ENCODE assay signal across 8 cellular contexts in the genomic region with DNA sequence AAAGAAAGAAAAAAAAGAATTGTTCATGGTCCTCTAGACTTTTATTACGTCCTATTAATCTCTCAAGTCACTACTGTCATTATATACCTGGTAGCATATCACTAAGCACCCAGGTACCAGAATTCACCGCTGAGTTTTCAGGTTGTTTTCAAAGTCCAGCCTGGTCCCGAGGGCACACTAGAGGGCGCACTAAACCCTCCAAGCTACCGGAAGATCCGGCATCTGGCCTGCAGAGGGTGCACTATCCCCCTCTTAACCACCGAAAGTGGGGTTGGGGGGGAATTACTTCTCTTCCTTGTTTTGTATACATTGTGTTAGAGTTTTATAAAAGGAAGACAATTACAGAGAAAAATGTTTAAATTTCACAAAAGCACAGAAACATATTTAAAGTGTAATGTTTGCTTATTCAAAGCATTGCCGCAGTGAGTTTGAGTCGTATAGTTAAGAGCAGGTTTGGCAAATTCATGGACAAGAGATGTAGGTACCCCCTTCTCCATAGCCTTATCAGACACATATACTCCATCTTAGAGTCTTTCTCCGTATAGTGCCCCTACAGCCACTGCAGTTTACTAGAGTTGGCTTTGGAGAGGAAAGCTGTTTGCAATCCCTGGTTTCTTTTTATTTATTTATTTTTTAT. TPM values are rescaled to one million over a fixed set of nuclear protein-coding genes. Genes with fewer than 3 reads are reported as not detected.
DNase-seq lines count a peak whose midpoint lies in the region; ATAC-seq and TF ChIP-seq lines count a peak whose summit lies in the region.

No MANE protein-coding gene starts in this region.

- no peaks in the 10 kb centered on the region for H3K9me2 ChIP-seq in PC-9 (ENCODE audit: insufficient read depth)

- H3K9me3 ChIP-seq in PC-9 (ENCODE audit: insufficient read depth, low read depth) (no peaks in the 10 kb centered on the region), thyroid gland (no peaks in the 10 kb centered on the region)

- CTCF ChIA-PET in PC-9 (lab: Charles Lee): interaction anchor here (0.6 to 1.6 kb wide), 12 partner anchors 9 to 938 kb away, joined by 3 to 7 read pairs (median 4); no protein-coding TSS in a partner anchor

- H3K9me3 Mint-ChIP-seq in activated T-cell treated with anti-CD3 and anti-CD28 coated beads, Interleukin-2, amount 50 U/mL, for 24 hours: no peaks in the 10 kb centered on the region
- no peaks in the 10 kb centered on the region for H3K9me3 Mint-ChIP-seq in osteocyte (ENCODE audit: unreplicated experiment)

- no peak for TF ChIP-seq POLR2A in thyroid gland (IDR thresholded peaks at IDR 0.05)

- H3K27ac ChIP-seq in PC-9: no peak overlapping the region
- no peak overlapping the region for H3K27ac ChIP-seq in thyroid gland

- BruUV-seq in PC-9 (replicated peaks; lab: Mats Ljungman, UMichigan): no TSS peak

- H3K4me3 Mint-ChIP-seq in activated T-cell treated with anti-CD3 and anti-CD28 coated beads, Interleukin-2, amount 50 U/mL, for 24 hours: no peak overlapping the region
- no peak overlapping the region for H3K4me3 Mint-ChIP-seq in osteocyte (ENCODE audit: unreplicated experiment)

- H3K27ac Mint-ChIP-seq in activated T-cell treated with anti-CD3 and anti-CD28 coated beads, Interleukin-2, amount 50 U/mL, for 24 hours: no peak overlapping the region
- no peak overlapping the region for H3K27ac Mint-ChIP-seq in osteocyte (ENCODE audit: unreplicated experiment)

- 29 to 31% methylated on average over 10 of the region's 10 CpGs for whole genome bisulfite sequencing in thyroid gland, 2 donors

- no peaks in the 10 kb centered on the region for H3K36me3 ChIP-seq in PC-9 (ENCODE audit: low read depth)
- no peaks in the 10 kb centered on the region for H3K36me3 ChIP-seq in thyroid gland

- DNase-seq in ELR (ENCODE audit: low read depth) (peak; percentile 88), HuH-7.5 (ENCODE audit: low spot score) (peak; percentile 58), PC-9 (peak; percentile 80 to 87), fibroblast of peridontal ligament (ENCODE audit: extremely low read depth) (peak; percentile 82), osteocyte (ENCODE audit: extremely low spot score, unreplicated experiment) (peak; percentile 89), thyroid gland (peak; percentile 67 to 76)
- peak; percentile 79 for DNase-seq in activated T-cell treated with anti-CD3 and anti-CD28 coated beads, Interleukin-2, amount 50 U/mL, for 24 hours

- no peaks in the 10 kb centered on the region for H3F3A ChIP-seq in PC-9 (ENCODE audit: insufficient read depth, low read depth)

- H3K36me3 Mint-ChIP-seq in activated T-cell treated with anti-CD3 and anti-CD28 coated beads, Interleukin-2, amount 50 U/mL, for 24 hours (ENCODE audit: low read depth): no peaks in the 10 kb centered on the region
- no peaks in the 10 kb centered on the region for H3K36me3 Mint-ChIP-seq in osteocyte (ENCODE audit: unreplicated experiment)

- ATAC-seq in GM21717 (IDR thresholded peaks at IDR 0.05; ENCODE audit: unreplicated experiment): peak; percentile 95

- no peaks in the 10 kb centered on the region for H3K27me3 ChIP-seq in PC-9 (ENCODE audit: insufficient read depth, low read depth)
- no peaks in the 10 kb centered on the region for H3K27me3 ChIP-seq in thyroid gland

- H3K27me3 Mint-ChIP-seq in activated T-cell treated with anti-CD3 and anti-CD28 coated beads, Interleukin-2, amount 50 U/mL, for 24 hours: peaks cover 2% of the 10 kb centered on the region
- no peaks in the 10 kb centered on the region for H3K27me3 Mint-ChIP-seq in osteocyte (ENCODE audit: unreplicated experiment)

- POLR2A ChIA-PET in PC-9 (lab: Charles Lee; ENCODE audit: unreplicated experiment): no interaction called here

- TF ChIP-seq CTCF in PC-9 (conservative IDR thresholded peaks at IDR 0.05): peak; percentile 100
- peak; percentile 100 for TF ChIP-seq CTCF in osteocyte (IDR thresholded peaks at IDR 0.05)
- TF ChIP-seq CTCF in thyroid gland (IDR thresholded peaks at IDR 0.05): peak; percentile 62 to 97 (median 88)

- intact Hi-C loops in PC-9 (cut with micrococcal nuclease; ENCODE audit: unreplicated experiment) (loop anchor here (1.0 to 10.0 kb wide), 6 partner anchors 213 to 1108 kb away; no protein-coding TSS in a partner anchor), thyroid gland (cut with DNase I) (no loop called here)

- H3K4me2 ChIP-seq in PC-9: no peak overlapping the region

- H3K4me1 Mint-ChIP-seq in activated T-cell treated with anti-CD3 and anti-CD28 coated beads, Interleukin-2, amount 50 U/mL, for 24 hours (ENCODE audit: low read depth): peaks cover 20% of the 10 kb centered on the region
- H3K4me1 Mint-ChIP-seq in osteocyte (ENCODE audit: unreplicated experiment): peaks cover 8% of the 10 kb centered on the region

- H3K4me3 ChIP-seq in PC-9: no peak overlapping the region
- H3K4me3 ChIP-seq in thyroid gland (replicated peaks in 1 of 3): no peak overlapping the region

- no peaks in the 10 kb centered on the region for H3K79me2 ChIP-seq in PC-9 (ENCODE audit: low read depth)

- H3K4me1 ChIP-seq in PC-9 (replicated peaks; ENCODE audit: insufficient read depth): no peaks in the 10 kb centered on the region
- no peaks in the 10 kb centered on the region for H3K4me1 ChIP-seq in thyroid gland

- no peak overlapping the region for H2AFZ ChIP-seq in PC-9

- no peaks in the 10 kb centered on the region for H4K20me1 ChIP-seq in PC-9 (ENCODE audit: insufficient read depth)

RNA-seq across cellular contexts. Expression of a gene that starts 19.2 kb away (rescaled TPM):
- total RNA-seq in PC-9 (2021) (0.35 and 0.65 TPM in 2 replicates), osteocyte (not detected in 2 replicates), thyroid gland (not detected)

RNA-seq across cellular contexts. Expression of a gene that starts 34.8 kb away (rescaled TPM):
- 37.5 and 50.2 TPM in 2 replicates for total RNA-seq in PC-9 (2021)
- 15.7 and 15.8 TPM in 2 replicates for total RNA-seq in osteocyte
- total RNA-seq in thyroid gland: 10 to 100 TPM; 12.9 to 16.0 (median 13.8) TPM
